ENCODE assay signal across 18 cellular contexts in genomic region chr2:235149240-235149641, GRCh38.
DNase-seq lines count a peak whose midpoint lies in the region; ATAC-seq and TF ChIP-seq lines count a peak whose summit lies in the region.
"Had no signal": no experiment of that assay in that cellular context is flagged by ENCODE, and none has a peak within 500 bp of the region (broad histone marks: within the 10 kb centered on the region; RNA-seq: fewer than 3 reads in every experiment).

No MANE protein-coding gene starts in this region.

- H3K36me3 ChIP-seq in BE2C = no peaks in the 10 kb centered on the region
- H3K36me3 ChIP-seq: left ventricle myocardium inferior had no signal

- no peaks in the 10 kb centered on the region; the same call in 1 of the 2 replicates for H3K27me3 ChIP-seq in BE2C

- H3K4me1 ChIP-seq in BE2C = no peaks in the 10 kb centered on the region
- H3K4me1 ChIP-seq: left ventricle myocardium inferior, parathyroid adenoma had no signal

- no peaks in the 10 kb centered on the region for H3K9me3 Mint-ChIP-seq in activated CD8-positive, alpha-beta memory T cell treated with anti-CD3 and anti-CD28 coated beads, Interleukin-2, amount 10 ng/mL, durations not matched to agents 7 days and 5 days (ENCODE audit: low read depth)

- H3K27ac Mint-ChIP-seq in activated CD8-positive, alpha-beta memory T cell treated with anti-CD3 and anti-CD28 coated beads, Interleukin-2, amount 10 ng/mL, durations not matched to agents 7 days and 5 days = no peak overlapping the region

- no peaks in the 10 kb centered on the region for H3K9me3 ChIP-seq in BE2C
- H3K9me3 ChIP-seq: left ventricle myocardium inferior had no signal

- no peaks in the 10 kb centered on the region for H3K4me1 Mint-ChIP-seq in activated CD8-positive, alpha-beta memory T cell treated with anti-CD3 and anti-CD28 coated beads, Interleukin-2, amount 10 ng/mL, durations not matched to agents 7 days and 5 days

- no peaks in the 10 kb centered on the region for H3K36me3 Mint-ChIP-seq in activated CD8-positive, alpha-beta memory T cell treated with anti-CD3 and anti-CD28 coated beads, Interleukin-2, amount 10 ng/mL, durations not matched to agents 7 days and 5 days

- no peak overlapping the region for H3K4me3 ChIP-seq in BE2C (ENCODE audit: low read depth, low read length)
- H3K4me3 ChIP-seq: left ventricle myocardium inferior, PC-9 had no signal

- H3K27me3 Mint-ChIP-seq in activated CD8-positive, alpha-beta memory T cell treated with anti-CD3 and anti-CD28 coated beads, Interleukin-2, amount 10 ng/mL, durations not matched to agents 7 days and 5 days = peaks cover 6% of the 10 kb centered on the region

- TF ChIP-seq CTCF in BE2C (IDR thresholded peaks at IDR 0.05; ENCODE audit: low read depth, low read length) = no peak

- ATAC-seq in activated CD8-positive, alpha-beta memory T cell treated with anti-CD3 and anti-CD28 coated beads, Interleukin-2, amount 10 ng/mL, durations not matched to agents 7 days and 5 days = no peak
- no peak for ATAC-seq in HG03460 (IDR thresholded peaks at IDR 0.05; ENCODE audit: unreplicated experiment)

- H3K4me3 Mint-ChIP-seq in activated CD8-positive, alpha-beta memory T cell treated with anti-CD3 and anti-CD28 coated beads, Interleukin-2, amount 10 ng/mL, durations not matched to agents 7 days and 5 days = no peak overlapping the region

- DNase-seq in activated CD8-positive, alpha-beta memory T cell treated with anti-CD3 and anti-CD28 coated beads, Interleukin-2, amount 10 ng/mL, durations not matched to agents 7 days and 5 days = peak; percentile 5
- DNase-seq in activated CD8-positive, alpha-beta memory T cell treated with anti-CD3 and anti-CD28 coated beads, Interleukin-2, amount 50 U/mL, for 48 hours = no peak
- DNase-seq in globus pallidus (ENCODE audit: low spot score) (peak; percentile 97), occipital lobe (lab: John Stamatoyannopoulos, UW) (peak; percentile 43), BE2C (no peak), NCI-H2196 treated with DMSO at 0.1 percent for 48 hours (lab: John Stamatoyannopoulos, UW; ENCODE audit: unreplicated experiment) (no peak)
- no peak for DNase-seq in activated CD4-positive, alpha-beta T cell treated with anti-CD3 and anti-CD28 coated beads for 1 hour
- DNase-seq: activated gamma-delta T cell; amniotic stem cell; foreskin fibroblast; HCEC 1CT; left ventricle myocardium inferior; NCI-H1092 treated with DMSO at 0.1 percent for 48 hours; NCI-H774; PC-9; stimulated activated CD4-positive, alpha-beta T cell treated with anti-CD3 and anti-CD28 coated beads, Interleukin-4, amount 100 ng/mL, for 1 hour had no signal

- CTCF ChIA-PET in activated CD8-positive, alpha-beta memory T cell treated with anti-CD3 and anti-CD28 coated beads, Interleukin-2, amount 10 ng/mL, durations not matched to agents 7 days and 5 days (lab: Charles Lee) = no interaction called here

Comparison
In these comparisons a context has a peak if more than half of its experiments do, and no peak if none do; other contexts are left out.
1. DNase-seq: peak in activated CD8-positive, alpha-beta memory T cell treated with anti-CD3 and anti-CD28 coated beads, Interleukin-2, amount 10 ng/mL, durations not matched to agents 7 days and 5 days (single experiment), globus pallidus (single experiment) and occipital lobe (single experiment); none in activated CD8-positive, alpha-beta memory T cell treated with anti-CD3 and anti-CD28 coated beads, Interleukin-2, amount 50 U/mL, for 48 hours (single experiment), BE2C (single experiment), NCI-H2196 treated with DMSO at 0.1 percent for 48 hours (single experiment) and activated CD4-positive, alpha-beta T cell treated with anti-CD3 and anti-CD28 coated beads for 1 hour (single experiment).